In the genomic region with DNA sequence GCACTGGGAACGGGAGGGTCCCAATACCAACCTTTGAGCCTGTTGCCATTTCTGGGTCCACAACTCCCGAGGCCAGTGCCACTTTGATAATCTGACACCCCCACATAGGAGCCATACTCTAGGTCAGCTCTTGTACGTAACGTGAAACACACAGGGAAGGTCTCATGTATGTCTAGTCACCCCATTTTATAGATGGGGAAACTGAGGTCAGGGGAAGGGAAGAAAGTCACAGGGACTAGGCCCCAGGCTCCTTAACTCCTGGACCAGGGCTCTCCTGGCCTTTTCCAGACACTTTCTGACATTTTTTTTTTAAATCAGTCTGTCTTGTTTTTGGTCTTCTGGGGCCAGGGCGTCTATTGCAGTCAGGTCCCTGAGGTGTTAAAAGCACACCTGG, we compare ENCODE assay signal across 1 cellular context.
TF ChIP-seq lines count a peak whose summit lies in the region.

No MANE protein-coding gene starts in this region.

TF ChIP-seq in HCT116, 20 proteins besides CTCF, POLR2A, EP300 and RAD21 (continued from another document):
- no peak for TF ChIP-seq TCF7L2 (IDR thresholded peaks at IDR 0.05; ENCODE audit: borderline replicate concordance, extremely low read depth, insufficient read depth, insufficient read length)
- TF ChIP-seq EGR1 (IDR thresholded peaks at IDR 0.05; ENCODE audit: low read depth): no peak
- no peak for TF ChIP-seq YY1 (IDR thresholded peaks at IDR 0.05; ENCODE audit: extremely low read depth, insufficient replicate concordance, low read depth, low read length)
- TF ChIP-seq JUND (IDR thresholded peaks at IDR 0.05): no peak
- TF ChIP-seq CBX3 (IDR thresholded peaks at IDR 0.05; ENCODE audit: low read depth): no peak
- TF ChIP-seq EZH2 (IDR thresholded peaks at IDR 0.05): no peak
- TF ChIP-seq SP1 (IDR thresholded peaks at IDR 0.05; ENCODE audit: low read depth): no peak
- TF ChIP-seq, protein P1, sequence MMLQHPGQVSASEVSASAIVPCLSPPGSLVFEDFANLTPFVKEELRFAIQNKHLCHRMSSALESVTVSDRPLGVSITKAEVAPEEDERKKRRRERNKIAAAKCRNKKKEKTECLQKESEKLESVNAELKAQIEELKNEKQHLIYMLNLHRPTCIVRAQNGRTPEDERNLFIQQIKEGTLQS (IDR thresholded peaks at IDR 0.05): no peak
- no peak for TF ChIP-seq SRF (IDR thresholded peaks at IDR 0.05; ENCODE audit: low read depth)
- no peak for TF ChIP-seq CEBPB (IDR thresholded peaks at IDR 0.05; ENCODE audit: low read depth)
- no peak for TF ChIP-seq ZNF274 (IDR thresholded peaks at IDR 0.05; ENCODE audit: low read depth, low read length)
- no peak for TF ChIP-seq SIN3A (IDR thresholded peaks at IDR 0.05; ENCODE audit: low read depth)
